33 cellular contexts compared by ENCODE assay signal in the genomic region with DNA sequence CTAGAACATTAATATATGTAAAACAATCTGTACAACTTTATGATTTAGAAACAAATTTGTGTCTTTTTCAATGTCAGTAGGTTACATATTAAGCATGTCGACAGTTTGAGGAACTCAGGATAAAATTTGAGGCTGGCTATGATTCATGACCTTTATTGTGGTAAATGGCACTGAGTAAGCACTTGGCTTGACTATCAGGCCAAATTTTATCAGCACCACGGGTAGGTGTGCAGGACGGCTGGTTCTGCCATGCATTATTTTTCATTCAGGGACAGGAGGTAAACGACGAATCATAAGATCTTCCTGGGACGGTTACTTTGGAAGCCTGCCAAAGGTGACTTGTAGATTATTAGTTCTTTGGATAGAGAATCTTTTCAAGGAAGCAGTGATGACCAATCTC. TPM values are rescaled to one million over a fixed set of nuclear protein-coding genes. Genes with fewer than 3 reads are reported as not detected.
DNase-seq lines count a peak whose midpoint lies in the region; TF ChIP-seq lines count a peak whose summit lies in the region.
"Had no signal": no experiment of that assay in that cellular context is flagged by ENCODE, and none has a peak within 500 bp of the region (broad histone marks: within the 10 kb centered on the region; RNA-seq: fewer than 3 reads in every experiment).

No MANE protein-coding gene starts in this region.

- DNase-seq in activated CD8-positive, alpha-beta memory T cell treated with anti-CD3 and anti-CD28 coated beads for 24 hours: peak; percentile 11
- DNase-seq in activated CD8-positive, alpha-beta memory T cell treated with anti-CD3 and anti-CD28 coated beads, Interleukin-2, amount 50 U/mL, for 48 hours: no peak
- DNase-seq in NOMO-1 (lab: John Stamatoyannopoulos, UW; ENCODE audit: unreplicated experiment in 2 of 2) (peak; percentile 48 to 76), coronary artery (ENCODE audit: low spot score) (peak; percentile 21), prostate gland (ENCODE audit: low spot score) (peak; percentile 77), EL (no peak), DMS 273 (lab: John Stamatoyannopoulos, UW; ENCODE audit: unreplicated experiment) (no peak)
- DNase-seq in stimulated activated CD4-positive, alpha-beta T cell treated with anti-CD3 and anti-CD28 coated beads, Interleukin-15, amount 100 ng/mL, for 24 hours: no peak
- DNase-seq: activated CD4-positive, alpha-beta T cell treated with anti-CD3 and anti-CD28 coated beads, Interleukin-2, amount 50 U/mL, for 4 hours; activated naive CD4-positive, alpha-beta T cell; activated T-cell treated with anti-CD3 and anti-CD28 coated beads, Interleukin-2, amount 50 U/mL, for 1 hour; amniotic stem cell; DMS 273 treated with DMSO at 0.1 percent for 48 hours; foreskin melanocyte; H7; hippocampal formation; NCI-H1417 treated with DMSO at 0.1 percent for 48 hours; NCI-H2171; NCI-H526 treated with DMSO at 0.1 percent for 48 hours; right lobe of liver; T-helper 2 cell; uterus; WERI-Rb-1 had no signal

- no peaks in the 10 kb centered on the region for H3K9me3 ChIP-seq in prostate gland
- H3K9me3 ChIP-seq: right lobe of liver, suprapubic skin, uterus had no signal

- TF ChIP-seq CTCF in coronary artery (IDR thresholded peaks at IDR 0.05): no peak
- no peak for TF ChIP-seq CTCF in prostate gland (IDR thresholded peaks at IDR 0.05)

- intact Hi-C loops in prostate gland (cut with DNase I): no loop called here

- H3K36me3 ChIP-seq in prostate gland: no peaks in the 10 kb centered on the region
- H3K36me3 ChIP-seq: BLaER1, right lobe of liver, suprapubic skin, uterus, WERI-Rb-1 had no signal

- H3K4me3 ChIP-seq in coronary artery (no peak overlapping the region), prostate gland (no peak overlapping the region)
- H3K4me3 ChIP-seq: BLaER1, lung, right lobe of liver, suprapubic skin, uterus had no signal

- no peaks in the 10 kb centered on the region for H3K4me1 ChIP-seq in prostate gland (replicated peaks)
- H3K4me1 ChIP-seq: right lobe of liver, suprapubic skin, uterus had no signal

- H3K27me3 ChIP-seq in prostate gland (replicated peaks; ENCODE audit: insufficient read depth): no peaks in the 10 kb centered on the region
- H3K27me3 ChIP-seq: BLaER1, right lobe of liver, uterus had no signal

- H3K27ac ChIP-seq in coronary artery (no peak overlapping the region), prostate gland (peak overlapping the region in 1 of 2 donors; percentile 4)
- H3K27ac ChIP-seq: BLaER1, right lobe of liver, suprapubic skin, uterus, WERI-Rb-1 had no signal

- TF ChIP-seq POLR2A in prostate gland (IDR thresholded peaks at IDR 0.05): no peak

- 27% methylated on average over 6 of the region's 6 CpGs for WGBS in prostate gland

RNA-seq across cellular contexts. Expression of a gene that starts 19.9 kb away (rescaled TPM):
- total RNA-seq in prostate gland: 10 to 100 TPM; 14.9 to 67.3 TPM
- total RNA-seq: A673, cardiac septum, dermis microvascular lymphatic vessel endothelial cell, endothelial cell of umbilical vein, H7, HT-29, lung, osteoblast, right lobe of liver, SK-MEL-5 had no signal

RNA-seq across cellular contexts. Expression of a gene that starts 45.6 kb away (rescaled TPM):
- total RNA-seq in prostate gland: 1 to 10 TPM in 1 of 2 donors, under 1 TPM in 1; 0.28 to 2.0 TPM
- total RNA-seq: A673, dermis microvascular lymphatic vessel endothelial cell, endothelial cell of umbilical vein, H7, osteoblast, SK-MEL-5 had no signal

Comparison
In these comparisons a context has a peak if more than half of its experiments do, and no peak if none do; other contexts are left out.
1. DNase-seq: peak in activated CD8-positive, alpha-beta memory T cell treated with anti-CD3 and anti-CD28 coated beads for 24 hours (single experiment), NOMO-1 (2 of 2), coronary artery (single experiment) and prostate gland (single experiment); none in activated CD8-positive, alpha-beta memory T cell treated with anti-CD3 and anti-CD28 coated beads, Interleukin-2, amount 50 U/mL, for 48 hours (single experiment), EL (single experiment), DMS 273 (single experiment) and stimulated activated CD4-positive, alpha-beta T cell treated with anti-CD3 and anti-CD28 coated beads, Interleukin-15, amount 100 ng/mL, for 24 hours (single experiment).